8 cellular contexts compared by ENCODE assay signal in the genomic region with DNA sequence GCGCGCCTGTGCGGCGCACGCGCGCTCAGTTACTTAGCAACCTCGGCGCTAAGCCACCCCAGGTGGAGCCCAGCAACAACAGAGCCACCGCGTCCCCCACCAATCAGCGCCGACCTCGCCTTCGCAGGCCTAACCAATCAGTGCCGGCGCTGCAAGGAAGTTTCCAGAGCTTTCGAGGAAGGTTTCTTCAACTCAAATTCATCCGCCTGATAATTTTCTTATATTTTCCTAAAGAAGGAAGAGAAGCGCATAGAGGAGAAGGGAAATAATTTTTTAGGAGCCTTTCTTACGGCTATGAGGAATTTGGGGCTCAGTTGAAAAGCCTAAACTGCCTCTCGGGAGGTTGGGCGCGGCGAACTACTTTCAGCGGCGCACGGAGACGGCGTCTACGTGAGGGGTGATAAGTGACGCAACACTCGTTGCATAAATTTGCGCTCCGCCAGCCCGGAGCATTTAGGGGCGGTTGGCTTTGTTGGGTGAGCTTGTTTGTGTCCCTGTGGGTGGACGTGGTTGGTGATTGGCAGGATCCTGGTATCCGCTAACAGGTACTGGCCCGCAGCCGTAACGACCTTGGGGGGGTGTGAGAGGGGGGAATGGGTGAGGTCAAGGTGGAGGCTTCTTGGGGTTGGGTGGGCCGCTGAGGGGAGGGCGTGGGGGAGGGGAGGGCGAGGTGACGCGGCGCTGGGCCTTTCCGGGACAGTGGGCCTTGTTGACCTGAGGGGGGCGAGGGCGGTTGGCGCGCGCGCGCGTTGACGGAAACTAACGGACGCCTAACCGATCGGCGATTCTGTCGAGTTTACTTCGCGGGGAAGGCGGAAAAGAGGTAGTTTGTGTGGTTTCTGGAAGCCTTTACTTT. TPM values are rescaled to one million over a fixed set of nuclear protein-coding genes. Genes with fewer than 3 reads are reported as not detected.
DNase-seq lines count a peak whose midpoint lies in the region; ATAC-seq lines count a peak whose summit lies in the region.

TSS of gene UBB (plus strand) at position 452 of the 856 bp plus-strand sequence. CDS start 817 bp downstream, outside the sequence.

- POLR2A ChIA-PET in CD4-positive, alpha-beta memory T cell (lab: Charles Lee; ENCODE audit: partially characterized antibody) = interaction anchor here (0.6 to 4.5 kb wide), 30 partner anchors 11 to 748 kb away, joined by 3 to 129 read pairs (median 4); partner anchors contain the start of genes CENPV, PIGL and TRPV2
- POLR2A ChIA-PET in activated CD8-positive, alpha-beta memory T cell treated with anti-CD3 and anti-CD28 coated beads for 36 hours (lab: Charles Lee) = interaction anchor here (0.6 to 3.6 kb wide), 16 partner anchors 15 to 202 kb away, joined by 3 to 24 read pairs (median 4); partner anchors contain the start of genes CENPV, PIGL and TRPV2

- H3K36me3 ChIP-seq in CD4-positive, alpha-beta memory T cell (ENCODE audit: insufficient read depth, low read length) = peaks cover 11% of the 10 kb centered on the region

- no peaks in the 10 kb centered on the region for H3K27me3 ChIP-seq in CD4-positive, alpha-beta memory T cell (ENCODE audit: insufficient read depth, low read length)

- peaks cover 25% of the 10 kb centered on the region for H3K4me1 ChIP-seq in CD4-positive, alpha-beta memory T cell (ENCODE audit: insufficient read depth, low read length)

- H3K4me1 Mint-ChIP-seq in CD4-positive, alpha-beta memory T cell = peaks cover 28 to 49% (median 39%) of the 10 kb centered on the region in 4 donors
- peaks cover 30 to 40% of the 10 kb centered on the region in 2 donors for H3K4me1 Mint-ChIP-seq in effector memory CD8-positive, alpha-beta T cell (ENCODE audit: low read depth in 2 of 2)
- peaks cover 36% of the 10 kb centered on the region for H3K4me1 Mint-ChIP-seq in memory B cell

- peak within 1 kb of the TSS; percentile 91 for H3K27ac ChIP-seq in CD4-positive, alpha-beta memory T cell (ENCODE audit: low read depth, low read length)

- intact Hi-C loops in CD4-positive, alpha-beta memory T cell (cut with micrococcal nuclease) = loop anchor here (1.0 to 5.0 kb wide), 6 partner anchors 28 to 164 kb away; partner anchors contain the start of genes CENPV and PIGL

- DNase-seq in CD4-positive, alpha-beta memory T cell = peak; percentile 93 to 98 (median 97)
- DNase-seq in HK-2 (ENCODE audit: unreplicated experiment) (peak; percentile 94), NOMO-1 (lab: John Stamatoyannopoulos, UW; ENCODE audit: unreplicated experiment in 2 of 2) (peak; percentile 95 to 97), memory B cell (ENCODE audit: low spot score in 2 of 2) (peak; percentile 91 to 92)
- DNase-seq in effector memory CD8-positive, alpha-beta T cell = peak; percentile 88 to 92 (median 90)
- peak; percentile 90 for DNase-seq in stimulated activated CD8-positive, alpha-beta memory T cell treated with anti-CD3 and anti-CD28 coated beads, Interleukin-12 subunit alpha, Interleukin-12 subunit beta, amount 100 ng/mL, for 24 hours (ENCODE audit: extremely low read depth)

- no peaks in the 10 kb centered on the region for H3K9me3 ChIP-seq in CD4-positive, alpha-beta memory T cell (ENCODE audit: control insufficient read depth in 1 of 2, low read length in 2 of 2)

- peak within 1 kb of the TSS; percentile 72 to 94 for H3K4me3 ChIP-seq in CD4-positive, alpha-beta memory T cell (ENCODE audit: low read length in 2 of 2)

- peak within 1 kb of the TSS; percentile 94 to 100 (median 99) for H3K27ac Mint-ChIP-seq in CD4-positive, alpha-beta memory T cell
- peak within 1 kb of the TSS; percentile 99 to 100 for H3K27ac Mint-ChIP-seq in effector memory CD8-positive, alpha-beta T cell
- peak within 1 kb of the TSS; percentile 99 for H3K27ac Mint-ChIP-seq in memory B cell

- CTCF ChIA-PET in CD4-positive, alpha-beta memory T cell (lab: Charles Lee; ENCODE audit: partially characterized antibody) = interaction anchor here (1.0 to 1.9 kb wide), 7 partner anchors 17 to 155 kb away, joined by 4 to 7 read pairs (median 5); partner anchors contain the start of genes CENPV and TRPV2
- CTCF ChIA-PET in activated CD8-positive, alpha-beta memory T cell treated with anti-CD3 and anti-CD28 coated beads for 36 hours (lab: Charles Lee) = interaction anchor here (0.6 to 1.6 kb wide), 4 partner anchors 17 to 141 kb away, joined by 3 to 4 read pairs (median 4); partner anchors contain the start of gene CENPV

- ATAC-seq in GM19438 (IDR thresholded peaks at IDR 0.05; ENCODE audit: low read depth, unreplicated experiment) (peak; percentile 96), memory B cell (ENCODE audit: low read depth) (peak; percentile 95)
- ATAC-seq in effector memory CD8-positive, alpha-beta T cell (replicated peaks) = peak; percentile 94

- H3K36me3 Mint-ChIP-seq in CD4-positive, alpha-beta memory T cell = peaks cover 20 to 39% of the 10 kb centered on the region in 2 donors
- H3K36me3 Mint-ChIP-seq in effector memory CD8-positive, alpha-beta T cell (ENCODE audit: insufficient read depth) = peaks cover 39% of the 10 kb centered on the region
- peaks cover 10% of the 10 kb centered on the region for H3K36me3 Mint-ChIP-seq in memory B cell

- peaks cover 0 to 4% of the 10 kb centered on the region in 2 donors for H3K27me3 Mint-ChIP-seq in CD4-positive, alpha-beta memory T cell
- no peaks in the 10 kb centered on the region for H3K27me3 Mint-ChIP-seq in effector memory CD8-positive, alpha-beta T cell
- no peaks in the 10 kb centered on the region for H3K27me3 Mint-ChIP-seq in memory B cell

- peak within 1 kb of the TSS; percentile 86 to 99 (median 94) for H3K4me3 Mint-ChIP-seq in CD4-positive, alpha-beta memory T cell
- H3K4me3 Mint-ChIP-seq in effector memory CD8-positive, alpha-beta T cell = peak within 1 kb of the TSS; percentile 96 to 99
- peak within 1 kb of the TSS; percentile 98 for H3K4me3 Mint-ChIP-seq in memory B cell

- H3K9me3 Mint-ChIP-seq in CD4-positive, alpha-beta memory T cell = peaks cover 0 to 9% (median 0%) of the 10 kb centered on the region in 8 donors
- H3K9me3 Mint-ChIP-seq in effector memory CD8-positive, alpha-beta T cell = no peaks in the 10 kb centered on the region
- no peaks in the 10 kb centered on the region for H3K9me3 Mint-ChIP-seq in memory B cell

RNA-seq across cellular contexts. Expression of gene UBB, which starts in this region (rescaled TPM):
- 100 to 1,000 TPM; 523 to 560 TPM for total RNA-seq in CD4-positive, alpha-beta memory T cell
- 1,000 to 10,000 TPM; 1,629 to 1,970 TPM for polyA plus RNA-seq in CD4-positive, alpha-beta memory T cell
- total RNA-seq in activated CD8-positive, alpha-beta memory T cell treated with anti-CD3 and anti-CD28 coated beads for 36 hours = 1,000 to 10,000 TPM; 1,664 to 1,756 TPM

Comparison
In these comparisons a context has a peak if more than half of its experiments do, and no peak if none do; other contexts are left out.
1. Peak in every context shown above with its lines: DNase-seq, ATAC-seq, H3K4me3 ChIP-seq and H3K27ac ChIP-seq.